ENCODE assay signal across 30 cellular contexts in the genomic region with DNA sequence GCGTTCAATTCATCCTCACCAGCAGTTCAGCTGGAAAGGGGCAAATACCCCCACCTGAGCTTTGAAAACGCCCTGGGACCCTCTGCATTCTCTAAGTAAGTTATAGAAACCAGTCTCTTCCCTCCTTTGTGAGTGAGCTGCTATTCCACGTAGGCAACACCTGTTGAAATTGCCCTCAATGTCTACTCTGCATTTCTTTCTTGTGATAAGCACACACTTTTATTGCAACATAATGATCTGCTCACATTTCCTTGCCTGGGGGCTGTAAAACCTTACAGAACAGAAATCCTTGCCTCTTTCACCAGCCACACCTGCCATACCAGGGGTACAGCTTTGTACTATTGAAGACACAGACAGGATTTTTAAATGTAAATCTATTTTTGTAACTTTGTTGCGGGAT.
"Had no signal": no experiment of that assay in that cellular context is flagged by ENCODE, and none has a peak within 500 bp of the region (broad histone marks: within the 10 kb centered on the region; RNA-seq: fewer than 3 reads in every experiment).

No MANE protein-coding gene starts in this region.

- H3K36me3 ChIP-seq: cardiac muscle cell, uterus had no signal

- H3K4me1 ChIP-seq: ascending aorta, pancreas, psoas muscle, tibial artery, uterus had no signal

- FAIRE-seq: keratinocyte, pancreas had no signal

- H3K9me3 ChIP-seq: ascending aorta, gastroesophageal sphincter, pancreas, psoas muscle, suprapubic skin, tibial artery, uterus had no signal

- H3K27ac ChIP-seq: ascending aorta, cardiac muscle cell, coronary artery, dorsolateral prefrontal cortex, pancreas, psoas muscle, suprapubic skin, tibial artery, uterus had no signal

- H3K27me3 ChIP-seq: ascending aorta, cardiac muscle cell, gastroesophageal sphincter, pancreas, suprapubic skin, tibial artery, uterus had no signal

- DNase-seq: activated CD4-positive, alpha-beta memory T cell treated with anti-CD3 and anti-CD28 coated beads for 36 hours; activated CD4-positive, alpha-beta T cell treated with anti-CD3 and anti-CD28 coated beads, Interleukin-2, amount 10 ng/mL, durations not matched to agents 24 days and 14 days; activated CD4-positive, CD25-positive, alpha-beta regulatory T cell treated with anti-CD3 and anti-CD28 coated beads, Interleukin-2, amount 50 U/mL, for 72 hours; activated CD8-positive, alpha-beta memory T cell treated with anti-CD3 and anti-CD28 coated beads, Interleukin-2, amount 50 U/mL, for 48 hours; activated gamma-delta T cell; activated naive CD4-positive, alpha-beta T cell treated with anti-CD3 and anti-CD28 coated beads, Interleukin-2, amount 10 ng/mL, durations not matched to agents 7 days and 5 days; activated naive CD8-positive, alpha-beta T cell treated with anti-CD3 and anti-CD28 coated beads, Interleukin-2, amount 10 ng/mL, durations not matched to agents 7 days and 5 days; activated T-cell treated with anti-CD3 and anti-CD28 coated beads, Interleukin-2, amount 50 U/mL, for 24 hours; cerebellar nuclear complex; dorsolateral prefrontal cortex; effector memory CD4-positive, alpha-beta T cell; erythroblast; hippocampal formation; left cardiac atrium; mammary epithelial cell; naive thymus-derived CD4-positive, alpha-beta T cell; nucleus accumbens; pancreas; psoas muscle; stimulated activated CD4-positive, alpha-beta T cell treated with anti-CD3 and anti-CD28 coated beads, Interleukin-15, amount 100 ng/mL, for 24 hours; stimulated activated naive CD4-positive, alpha-beta T cell; T1000; tibial artery; uterus had no signal

- ATAC-seq: gastroesophageal sphincter; left cardiac atrium; naive thymus-derived CD4-positive, alpha-beta T cell; pancreas; psoas muscle had no signal

- H3K4me3 ChIP-seq: ascending aorta, cardiac muscle cell, coronary artery, dorsolateral prefrontal cortex, gastroesophageal sphincter, pancreas, psoas muscle, suprapubic skin, tibial artery, uterus had no signal
